Comparison of ENCODE assay signal across 11 cellular contexts in genomic region chr17:50101346-50102163, GRCh38. TPM values are rescaled to one million over a fixed set of nuclear protein-coding genes. Genes with fewer than 3 reads are reported as not detected.
DNase-seq lines count a peak whose midpoint lies in the region; TF ChIP-seq lines count a peak whose summit lies in the region.
"Had no signal": no experiment of that assay in that cellular context is flagged by ENCODE, and none has a peak within 500 bp of the region (broad histone marks: within the 10 kb centered on the region; RNA-seq: fewer than 3 reads in every experiment).

No MANE protein-coding gene starts in this region.

- no CpG with 5 or more reads among the region's 17 CpGs for WGBS in mesendoderm (ENCODE audit: extremely low coverage, insufficient coverage, low lambda C conversion rate)

- no peaks in the 10 kb centered on the region for H3K36me3 ChIP-seq in mesendoderm (ENCODE audit: control insufficient read depth, insufficient read depth, low read length)
- peaks cover 22 to 87% (median 57%) of the 10 kb centered on the region in 3 donors for H3K36me3 ChIP-seq in tibial artery

- intact Hi-C loops in tibial artery (cut with DNase I; ENCODE audit: low total_unique reads), result no loop called here

- peak overlapping the region; percentile 35 for H3K4me2 ChIP-seq in mesendoderm (ENCODE audit: low read length)

- peak overlapping the region; percentile 72 for H3K56ac ChIP-seq in mesendoderm (ENCODE audit: low read length)

- H3K27ac ChIP-seq in mesendoderm (ENCODE audit: low read depth, low read length), result no peak overlapping the region
- peak overlapping the region; percentile 58 to 68 for H3K27ac ChIP-seq in tibial artery
- H3K27ac ChIP-seq: epithelial cell of prostate had no signal

- H3K4me3 ChIP-seq in epithelial cell of esophagus (ENCODE audit: low read length) (no peak overlapping the region), mesendoderm (ENCODE audit: low read length) (no peak overlapping the region), tibial artery (no peak overlapping the region)

- H3K4me1 ChIP-seq in mesendoderm (ENCODE audit: control insufficient read depth, low read depth, low read length), result peaks cover 11% of the 10 kb centered on the region
- peaks cover 0 to 60% (median 47%) of the 10 kb centered on the region in 4 donors for H3K4me1 ChIP-seq in tibial artery

- no peak overlapping the region for H2BK5ac ChIP-seq in mesendoderm (ENCODE audit: low read length)

- no peak overlapping the region for H2BK120ac ChIP-seq in mesendoderm (ENCODE audit: low read depth, low read length)

- no peak overlapping the region for H3K4ac ChIP-seq in mesendoderm (ENCODE audit: low read depth, low read length)

- H3K9ac ChIP-seq in mesendoderm (ENCODE audit: low read length), result peak overlapping the region; percentile 11

- H4K8ac ChIP-seq in mesendoderm (ENCODE audit: low read depth, low read length), result no peak overlapping the region

- H3K27me3 ChIP-seq in mesendoderm (ENCODE audit: insufficient read depth, low read length, poor library complexity) (no peaks in the 10 kb centered on the region), tibial artery (no peaks in the 10 kb centered on the region)

- H3K79me1 ChIP-seq in mesendoderm (ENCODE audit: low read length), result no peaks in the 10 kb centered on the region

- peak; percentile 38 for DNase-seq in NCI-H2171 (lab: John Stamatoyannopoulos, UW)
- DNase-seq in epithelial cell of esophagus (ENCODE audit: low read depth), result no peak
- DNase-seq in mesendoderm, result peak; percentile 66
- no peak for DNase-seq in tibial artery
- no peak for DNase-seq in HK-2 (ENCODE audit: unreplicated experiment)
- no peak for DNase-seq in DMS53 treated with DMSO at 0.1 percent for 48 hours (lab: John Stamatoyannopoulos, UW; ENCODE audit: unreplicated experiment)
- DNase-seq in NCI-H1436 treated with DMSO at 0.1 percent for 48 hours (lab: John Stamatoyannopoulos, UW), result no peak
- DNase-seq in SW 1271 (lab: John Stamatoyannopoulos, UW), result no peak
- DNase-seq: NCI-H774; stimulated activated CD4-positive, alpha-beta T cell treated with anti-CD3 and anti-CD28 coated beads, Interleukin-4, amount 100 ng/mL, for 4 hours had no signal

- TF ChIP-seq CTCF in epithelial cell of esophagus (IDR thresholded peaks at IDR 0.05; ENCODE audit: insufficient read depth, low read depth, low read length, missing control alignments), result peak; percentile 1
- TF ChIP-seq CTCF in tibial artery (IDR thresholded peaks at IDR 0.05), result no peak

- H3K18ac ChIP-seq in mesendoderm (ENCODE audit: low read length), result no peak overlapping the region

- no peak overlapping the region for H2AK5ac ChIP-seq in mesendoderm (ENCODE audit: low read length)

- H2BK15ac ChIP-seq in mesendoderm (replicated peaks; ENCODE audit: low read depth), result no peak overlapping the region

- H3K9me3 ChIP-seq in tibial artery, result no peaks in the 10 kb centered on the region

- H4K5ac ChIP-seq in mesendoderm (ENCODE audit: low read length), result no peak overlapping the region

- peak overlapping the region; percentile 92 for H3K23ac ChIP-seq in mesendoderm (ENCODE audit: low read length)

- no peaks in the 10 kb centered on the region for H3K79me2 ChIP-seq in mesendoderm (ENCODE audit: control insufficient read depth, insufficient read depth, low read length)

RNA-seq across cellular contexts. Expression of gene PDK2, which starts 6.4 kb away (rescaled TPM):
- polyA plus RNA-seq in mesendoderm (2013, experiment 1 of 2), result 10.1 TPM
- polyA plus RNA-seq in mesendoderm (2013, experiment 2 of 2), result 11.8 TPM

RNA-seq across cellular contexts. Expression of gene SAMD14, which starts 28.4 kb away (rescaled TPM):
- 1.2 TPM for polyA plus RNA-seq in mesendoderm (2013, experiment 1 of 2)
- polyA plus RNA-seq in mesendoderm (2013, experiment 2 of 2), result 1.1 TPM

RNA-seq across cellular contexts. Expression of gene ITGA3, which starts 45.6 kb away (rescaled TPM):
- 13.0 TPM for polyA plus RNA-seq in mesendoderm (2013, experiment 1 of 2)
- 13.2 TPM for polyA plus RNA-seq in mesendoderm (2013, experiment 2 of 2)

RNA-seq across cellular contexts. Expression of gene PPP1R9B, which starts 48.9 kb away (rescaled TPM):
- polyA plus RNA-seq in mesendoderm (2013, experiment 1 of 2), result 2.9 TPM
- polyA plus RNA-seq in mesendoderm (2013, experiment 2 of 2), result 2.9 TPM

Comparison
In these comparisons a context has a peak if more than half of its experiments do, and no peak if none do; other contexts are left out.
1. DNase-seq: peak in NCI-H2171 (single experiment) and mesendoderm (single experiment); none in epithelial cell of esophagus (single experiment), tibial artery (0 of 2), HK-2 (single experiment), DMS53 treated with DMSO at 0.1 percent for 48 hours (single experiment), NCI-H1436 treated with DMSO at 0.1 percent for 48 hours (single experiment) and SW 1271 (0 of 2).